Comparison of ENCODE assay signal across 27 cellular contexts in genomic region chr7:30738026-30738915, GRCh38. TPM values are rescaled to one million over a fixed set of nuclear protein-coding genes. Genes with fewer than 3 reads are reported as not detected.
DNase-seq lines count a peak whose midpoint lies in the region; ATAC-seq and TF ChIP-seq lines count a peak whose summit lies in the region.
"Had no signal": no experiment of that assay in that cellular context is flagged by ENCODE, and none has a peak within 500 bp of the region (broad histone marks: within the 10 kb centered on the region; RNA-seq: fewer than 3 reads in every experiment).

No MANE protein-coding gene starts in this region.

- 84 to 88% methylated on average over 6 of the region's 6 CpGs for WGBS in lower leg skin, 2 donors

- peak overlapping the region; percentile 89 for H3K27ac Mint-ChIP-seq in activated CD4-positive, alpha-beta T cell treated with anti-CD3 and anti-CD28 coated beads, Interleukin-2, amount 10 ng/mL, durations not matched to agents 7 days and 5 days
- H3K27ac Mint-ChIP-seq in natural killer cell: peak overlapping the region; percentile 71 to 80

- CTCF ChIA-PET in activated CD4-positive, alpha-beta T cell treated with anti-CD3 and anti-CD28 coated beads, Interleukin-2, amount 10 ng/mL, durations not matched to agents 7 days and 5 days (lab: Charles Lee): interaction anchor here (0.9 to 4.7 kb wide), 8 partner anchors 9 to 175 kb away, joined by 3 to 25 read pairs (median 4); no protein-coding TSS in a partner anchor

- H3K4me3 ChIP-seq in lower leg skin (ENCODE audit: low read depth, poor library complexity, severe bottlenecking): no peak overlapping the region
- H3K4me3 ChIP-seq: A549, body of pancreas, coronary artery, psoas muscle, SJCRH30, skin epidermis, thyroid gland had no signal

- peaks cover 2% of the 10 kb centered on the region for H3K9me3 Mint-ChIP-seq in activated CD4-positive, alpha-beta T cell treated with anti-CD3 and anti-CD28 coated beads, Interleukin-2, amount 10 ng/mL, durations not matched to agents 7 days and 5 days
- H3K9me3 Mint-ChIP-seq in natural killer cell: no peaks in the 10 kb centered on the region
- H3K9me3 Mint-ChIP-seq: neural crest cell had no signal

- peak; percentile 44 for ATAC-seq in GM21390 (IDR thresholded peaks at IDR 0.05; ENCODE audit: unreplicated experiment)
- ATAC-seq in natural killer cell: peak; percentile 25 to 59 (median 57)
- ATAC-seq: A549, body of pancreas, psoas muscle had no signal

- H3K4me1 Mint-ChIP-seq in activated CD4-positive, alpha-beta T cell treated with anti-CD3 and anti-CD28 coated beads, Interleukin-2, amount 10 ng/mL, durations not matched to agents 7 days and 5 days: peaks cover 42% of the 10 kb centered on the region
- H3K4me1 Mint-ChIP-seq in natural killer cell: peaks cover 26 to 29% of the 10 kb centered on the region in 2 donors
- H3K4me1 Mint-ChIP-seq: CD14-positive monocyte, neural crest cell had no signal

- no peaks in the 10 kb centered on the region for H3K27me3 Mint-ChIP-seq in activated CD4-positive, alpha-beta T cell treated with anti-CD3 and anti-CD28 coated beads, Interleukin-2, amount 10 ng/mL, durations not matched to agents 7 days and 5 days
- no peaks in the 10 kb centered on the region for H3K27me3 Mint-ChIP-seq in natural killer cell (ENCODE audit: low read depth in 2 of 2)

- H3K36me3 Mint-ChIP-seq in activated CD4-positive, alpha-beta T cell treated with anti-CD3 and anti-CD28 coated beads, Interleukin-2, amount 10 ng/mL, durations not matched to agents 7 days and 5 days (ENCODE audit: low read depth): peaks cover 5% of the 10 kb centered on the region
- no peaks in the 10 kb centered on the region for H3K36me3 Mint-ChIP-seq in natural killer cell
- H3K36me3 Mint-ChIP-seq: CD14-positive monocyte had no signal

- POLR2A ChIA-PET in activated CD4-positive, alpha-beta T cell treated with anti-CD3 and anti-CD28 coated beads, Interleukin-2, amount 10 ng/mL, durations not matched to agents 7 days and 5 days (lab: Charles Lee): no interaction called here

- TF ChIP-seq CTCF in natural killer cell (IDR thresholded peaks at IDR 0.05) (no peak), lower leg skin (IDR thresholded peaks at IDR 0.05) (no peak)

- intact Hi-C loops in natural killer cell (cut with micrococcal nuclease): no loop called here
- intact Hi-C loops in lower leg skin (cut with DNase I; ENCODE audit: low total_unique reads): no loop called here

- peak overlapping the region; percentile 3 for H3K4me3 Mint-ChIP-seq in activated CD4-positive, alpha-beta T cell treated with anti-CD3 and anti-CD28 coated beads, Interleukin-2, amount 10 ng/mL, durations not matched to agents 7 days and 5 days
- peak overlapping the region; percentile 4 for H3K4me3 Mint-ChIP-seq in natural killer cell
- H3K4me3 Mint-ChIP-seq: CD14-positive monocyte, neural crest cell had no signal

- peak; percentile 12 for DNase-seq in activated CD4-positive, alpha-beta T cell treated with anti-CD3 and anti-CD28 coated beads, Interleukin-2, amount 10 ng/mL, durations not matched to agents 7 days and 5 days
- no peak for DNase-seq in activated CD4-positive, alpha-beta T cell treated with anti-CD3 and anti-CD28 coated beads for 4 hours
- DNase-seq in activated naive CD4-positive, alpha-beta T cell treated with anti-CD3 and anti-CD28 coated beads, Interleukin-2, amount 50 U/mL, for 16 hours: peak; percentile 27
- no peak for DNase-seq in natural killer cell
- no peak for DNase-seq in lower leg skin (ENCODE audit: low spot score in 2 of 2)
- DNase-seq in AG20443 (ENCODE audit: low spot score): no peak
- DNase-seq in mucosa of gallbladder (ENCODE audit: low spot score): no peak
- DNase-seq: activated CD4-positive, CD25-positive, alpha-beta regulatory T cell; body of pancreas; DMS79 treated with DMSO at 0.1 percent for 48 hours; hypothalamus; kidney glomerular epithelial cell; mesendoderm; NCI-H1436; NCI-H2171 treated with DMSO at 0.1 percent for 48 hours; psoas muscle; SJCRH30; T-helper 9 cell; thyroid gland had no signal

- TF ChIP-seq POLR2A in lower leg skin (IDR thresholded peaks at IDR 0.05): no peak

RNA-seq across cellular contexts. Expression of gene INMT, which starts 13.7 kb away (rescaled TPM):
- total RNA-seq in activated CD4-positive, alpha-beta T cell treated with anti-CD3 and anti-CD28 coated beads, Interleukin-2, amount 10 ng/mL, durations not matched to agents 7 days and 5 days: 1 to 10 TPM; 1.3 to 2.5 TPM
- total RNA-seq in natural killer cell (1 to 10 TPM in 1 of 3 donors, under 1 TPM in 1, not detected in 1; 0.56 to 1.0 TPM), lower leg skin (1 to 10 TPM; 1.7 to 6.8 (median 4.5) TPM), mucosa of gallbladder (18.8 TPM)
- total RNA-seq: endothelial cell of umbilical vein had no signal

RNA-seq across cellular contexts. Expression of gene MINDY4, which starts 32.9 kb away (rescaled TPM):
- total RNA-seq in activated CD4-positive, alpha-beta T cell treated with anti-CD3 and anti-CD28 coated beads, Interleukin-2, amount 10 ng/mL, durations not matched to agents 7 days and 5 days: 1 to 10 TPM; 1.3 to 1.8 TPM
- total RNA-seq in natural killer cell: 1 to 10 TPM; 1.1 to 1.7 (median 1.1) TPM
- total RNA-seq in lower leg skin: 1 to 10 TPM; 4.0 to 4.7 (median 4.4) TPM
- total RNA-seq in mucosa of gallbladder: 23.1 TPM
- total RNA-seq: SJCRH30 had no signal

RNA-seq across cellular contexts. Expression of gene CRHR2, which starts 56.0 kb away (rescaled TPM):
- not detected for total RNA-seq in activated CD4-positive, alpha-beta T cell treated with anti-CD3 and anti-CD28 coated beads, Interleukin-2, amount 10 ng/mL, durations not matched to agents 7 days and 5 days
- total RNA-seq in natural killer cell: not detected
- under 1 TPM in 1 of 4 donors, not detected in 3; 0.45 TPM for total RNA-seq in lower leg skin
- total RNA-seq in mucosa of gallbladder: 0.12 TPM
- total RNA-seq: endothelial cell of umbilical vein, fibroblast of villous mesenchyme, neural crest cell, SJCRH30 had no signal

Comparison
In these comparisons a context has a peak if more than half of its experiments do, and no peak if none do; other contexts are left out.
1. DNase-seq: peak in activated CD4-positive, alpha-beta T cell treated with anti-CD3 and anti-CD28 coated beads, Interleukin-2, amount 10 ng/mL, durations not matched to agents 7 days and 5 days (single experiment) and activated naive CD4-positive, alpha-beta T cell treated with anti-CD3 and anti-CD28 coated beads, Interleukin-2, amount 50 U/mL, for 16 hours (single experiment); none in activated CD4-positive, alpha-beta T cell treated with anti-CD3 and anti-CD28 coated beads for 4 hours (0 of 2), natural killer cell (single experiment), lower leg skin (0 of 2), AG20443 (single experiment) and mucosa of gallbladder (single experiment).